In genomic region chr1:226035915-226036314, GRCh38 we compare ENCODE assay signal across 25 cellular contexts.
"Had no signal": no experiment of that assay in that cellular context is flagged by ENCODE, and none has a peak within 500 bp of the region (broad histone marks: within the 10 kb centered on the region; RNA-seq: fewer than 3 reads in every experiment).

No MANE protein-coding gene starts in this region.

- H3K27me3 Mint-ChIP-seq: activated CD4-positive, alpha-beta memory T cell treated with anti-CD3 and anti-CD28 coated beads for 36 hours; activated naive CD8-positive, alpha-beta T cell; activated T-helper 17 cell treated with anti-CD3 and anti-CD28 coated beads, Interleukin-2, amount 50 U/mL, for 72 hours; brain had no signal

- H3K27ac ChIP-seq: cardiac muscle cell had no signal

- H3K4me1 Mint-ChIP-seq: activated CD4-positive, alpha-beta T cell treated with anti-CD3 and anti-CD28 coated beads, Interleukin-2, amount 10 ng/mL, durations not matched to agents 24 days and 14 days; activated T-helper 17 cell treated with anti-CD3 and anti-CD28 coated beads, Interleukin-2, amount 50 U/mL, for 72 hours; brain; T-helper 17 cell; WTC11 had no signal

- H3K4me3 Mint-ChIP-seq: activated CD4-positive, alpha-beta memory T cell treated with anti-CD3 and anti-CD28 coated beads for 36 hours; activated CD4-positive, alpha-beta T cell treated with anti-CD3 and anti-CD28 coated beads, Interleukin-2, amount 10 ng/mL, durations not matched to agents 24 days and 14 days; activated naive CD4-positive, alpha-beta T cell treated with anti-CD3 and anti-CD28 coated beads for 36 hours; activated naive CD8-positive, alpha-beta T cell; activated T-cell treated with anti-CD3 and anti-CD28 coated beads, Interleukin-2, amount 50 U/mL, for 4 hours; activated T-helper 17 cell treated with anti-CD3 and anti-CD28 coated beads, Interleukin-2, amount 50 U/mL, for 72 hours; brain; T-helper 17 cell; WTC11 had no signal

- H3K4me3 ChIP-seq: cardiac muscle cell had no signal

- H3K27me3 ChIP-seq: cardiac muscle cell had no signal

- H3K36me3 Mint-ChIP-seq: activated CD4-positive, alpha-beta memory T cell treated with anti-CD3 and anti-CD28 coated beads for 36 hours; activated naive CD8-positive, alpha-beta T cell; brain; WTC11 had no signal

- H3K36me3 ChIP-seq: cardiac muscle cell had no signal

- FAIRE-seq: astrocyte had no signal

- H3K27ac Mint-ChIP-seq: activated CD4-positive, alpha-beta memory T cell treated with anti-CD3 and anti-CD28 coated beads for 36 hours; activated CD4-positive, alpha-beta T cell treated with anti-CD3 and anti-CD28 coated beads, Interleukin-2, amount 10 ng/mL, durations not matched to agents 24 days and 14 days; activated naive CD4-positive, alpha-beta T cell treated with anti-CD3 and anti-CD28 coated beads for 36 hours; activated naive CD8-positive, alpha-beta T cell; activated T-helper 17 cell treated with anti-CD3 and anti-CD28 coated beads, Interleukin-2, amount 50 U/mL, for 72 hours; brain; T-helper 17 cell; WTC11 had no signal

- H3K9me3 Mint-ChIP-seq: activated CD4-positive, alpha-beta memory T cell treated with anti-CD3 and anti-CD28 coated beads for 36 hours; activated CD4-positive, alpha-beta T cell treated with anti-CD3 and anti-CD28 coated beads, Interleukin-2, amount 10 ng/mL, durations not matched to agents 24 days and 14 days; activated naive CD4-positive, alpha-beta T cell treated with anti-CD3 and anti-CD28 coated beads for 36 hours; activated T-cell treated with anti-CD3 and anti-CD28 coated beads, Interleukin-2, amount 50 U/mL, for 4 hours; activated T-helper 17 cell treated with anti-CD3 and anti-CD28 coated beads, Interleukin-2, amount 50 U/mL, for 72 hours; brain; WTC11 had no signal

- DNase-seq: activated CD4-positive, alpha-beta memory T cell treated with anti-CD3 and anti-CD28 coated beads for 36 hours; activated CD4-positive, alpha-beta T cell treated with anti-CD3 and anti-CD28 coated beads, Interleukin-2, amount 10 ng/mL, durations not matched to agents 24 days and 14 days; activated CD4-positive, CD25-positive, alpha-beta regulatory T cell treated with anti-CD3 and anti-CD28 coated beads, Interleukin-2, amount 50 U/mL, for 72 hours; activated CD8-positive, alpha-beta memory T cell treated with anti-CD3 and anti-CD28 coated beads for 24 hours; activated gamma-delta T cell; activated naive CD4-positive, alpha-beta T cell treated with anti-CD3 and anti-CD28 coated beads for 36 hours; activated T-cell treated with anti-CD3 and anti-CD28 coated beads, Interleukin-2, amount 50 U/mL, for 4 hours; amygdala; KG1; NCI-H1048; NCI-H146; NCI-H187 treated with DMSO at 0.1 percent for 48 hours; NCI-H2081 treated with DMSO at 0.1 percent for 48 hours; NCI-H2227 treated with DMSO at 0.1 percent for 48 hours; NCI-H526; NCI-H774; SIG-M5; T-helper 17 cell; T-helper 9 cell had no signal

- ATAC-seq: activated T-cell treated with anti-CD3 and anti-CD28 coated beads, Interleukin-2, amount 50 U/mL, for 4 hours; activated T-helper 17 cell treated with anti-CD3 and anti-CD28 coated beads, Interleukin-2, amount 50 U/mL, for 72 hours; T-helper 17 cell; WTC11 had no signal
